In genomic region chr16:74667215-74667765, GRCh38 we compare ENCODE assay signal across 8 cellular contexts. TPM values are rescaled to one million over a fixed set of nuclear protein-coding genes. Genes with fewer than 3 reads are reported as not detected.
DNase-seq lines count a peak whose midpoint lies in the region; ATAC-seq and TF ChIP-seq lines count a peak whose summit lies in the region.

No MANE protein-coding gene starts in this region.

- TF ChIP-seq CTCF in PC-9 (conservative IDR thresholded peaks at IDR 0.05) (no peak), astrocyte of the cerebellum (IDR thresholded peaks at IDR 0.05; ENCODE audit: low read depth, low read length, missing control alignments) (no peak)

- CTCF ChIA-PET in PC-9 (lab: Charles Lee), result interaction anchor here (0.6 to 1.2 kb wide), 3 partner anchors 146 to 356 kb away, joined by 3 to 4 read pairs (median 3); no protein-coding TSS in a partner anchor

- H3K27me3 ChIP-seq in PC-9 (ENCODE audit: insufficient read depth, low read depth) (no peaks in the 10 kb centered on the region), iPS-20b (ENCODE audit: insufficient read depth, low read length) (no peaks in the 10 kb centered on the region; the same call in 1 of the 2 replicates), skeletal muscle tissue (ENCODE audit: control insufficient read depth in 3 of 3, insufficient read depth in 3 of 3, low read length in 3 of 3) (no peaks in the 10 kb centered on the region)

- H3K4me1 ChIP-seq in PC-9 (replicated peaks; ENCODE audit: insufficient read depth) (peaks cover 8% of the 10 kb centered on the region; the same call in 1 of the 2 replicates), iPS-20b (ENCODE audit: insufficient read depth, low read length) (no peaks in the 10 kb centered on the region; the same call in 1 of the 2 replicates), skeletal muscle tissue (ENCODE audit: control insufficient read depth in 3 of 3, insufficient read depth in 3 of 3, low read length in 3 of 3) (peaks cover 0 to 11% (median 5%) of the 10 kb centered on the region in 3 donors)

- no peaks in the 10 kb centered on the region; the same call in 1 of the 2 replicates for H3F3A ChIP-seq in PC-9 (ENCODE audit: insufficient read depth, low read depth)

- peak overlapping the region; percentile 78 for H3K4me2 ChIP-seq in PC-9

- H3K36me3 ChIP-seq in PC-9 (ENCODE audit: low read depth) (peaks cover 19% of the 10 kb centered on the region), iPS-20b (ENCODE audit: insufficient read depth, low read depth, low read length) (peaks cover 31% of the 10 kb centered on the region), skeletal muscle tissue (ENCODE audit: control insufficient read depth in 3 of 3, insufficient read depth in 3 of 3, low read length in 3 of 3) (peaks cover 9 to 20% (median 17%) of the 10 kb centered on the region in 3 donors)

- in situ Hi-C loops in astrocyte of the cerebellum (cut with HindIII; ENCODE audit: low sequenced_read_pairs), result no loop called here

- H3K4me3 ChIP-seq in PC-9 (peak overlapping the region; percentile 75), astrocyte of the cerebellum (ENCODE audit: low read depth, low read length) (peak overlapping the region; percentile 78), iPS-20b (ENCODE audit: low read length) (peak overlapping the region; percentile 86), skeletal muscle tissue (ENCODE audit: low read length in 3 of 3) (peak overlapping the region; percentile 72 to 97 (median 80))

- peak overlapping the region; percentile 93; the same call in 1 of the 2 replicates for H3K9ac ChIP-seq in iPS-20b (ENCODE audit: low read depth, low read length)
- H3K9ac ChIP-seq in skeletal muscle tissue (ENCODE audit: low read depth in 1 of 3, low read length in 3 of 3), result peak overlapping the region; percentile 80 to 91 (median 80)

- H3K9me3 ChIP-seq in PC-9 (ENCODE audit: insufficient read depth, low read depth) (no peaks in the 10 kb centered on the region), iPS-20b (ENCODE audit: insufficient read depth, low read depth, low read length) (peaks cover 11% of the 10 kb centered on the region; the same call in 1 of the 2 replicates), skeletal muscle tissue (ENCODE audit: control insufficient read depth in 3 of 3, low read length in 3 of 3) (no peaks in the 10 kb centered on the region)

- H3K79me2 ChIP-seq in PC-9 (ENCODE audit: low read depth), result peaks cover 43% of the 10 kb centered on the region

- BruUV-seq in PC-9 (replicated peaks; lab: Mats Ljungman, UMichigan), result TSS peak; percentile 81

- intact Hi-C loops in PC-9 (cut with micrococcal nuclease; ENCODE audit: unreplicated experiment), result no loop called here

- peak; percentile 39 for DNase-seq in activated CD4-positive, CD25-positive, alpha-beta regulatory T cell treated with anti-CD3 and anti-CD28 coated beads, Interleukin-2, amount 50 U/mL, for 72 hours
- peak in 1 of 2 experiments; percentile 36 for DNase-seq in PC-9
- DNase-seq in astrocyte of the cerebellum (ENCODE audit: low read depth), result no peak
- no peak for DNase-seq in KG1 (lab: John Stamatoyannopoulos, UW)
- DNase-seq in kidney glomerular epithelial cell (lab: John Stamatoyannopoulos, UW), result no peak

- POLR2A ChIA-PET in PC-9 (lab: Charles Lee; ENCODE audit: unreplicated experiment), result interaction anchor here (0.6 to 1.0 kb wide), 9 partner anchors 8 to 956 kb away, joined by 3 to 40 read pairs (median 5); partner anchors contain the start of genes ADAT1 and FA2H

- H3K9me2 ChIP-seq in PC-9 (ENCODE audit: insufficient read depth), result no peaks in the 10 kb centered on the region

- peak overlapping the region; percentile 25 for H3K27ac ChIP-seq in PC-9
- H3K27ac ChIP-seq in iPS-20b (ENCODE audit: low read length), result peak overlapping the region; percentile 14
- peak overlapping the region; percentile 74 for H3K27ac ChIP-seq in skeletal muscle tissue (ENCODE audit: low read depth, low read length)

- peaks cover 11% of the 10 kb centered on the region; the same call in 1 of the 2 replicates for H4K20me1 ChIP-seq in PC-9 (ENCODE audit: insufficient read depth)

- H2AFZ ChIP-seq in PC-9, result peak overlapping the region; percentile 88

- no peak for ATAC-seq in activated CD4-positive, CD25-positive, alpha-beta regulatory T cell treated with anti-CD3 and anti-CD28 coated beads, Interleukin-2, amount 50 U/mL, for 24 hours

RNA-seq across cellular contexts. Expression of gene RFWD3, which starts 0.6 kb away (rescaled TPM):
- total RNA-seq in PC-9 (2021), result 49.5 and 58.0 TPM in 2 replicates
- 17.7 TPM for total RNA-seq in skeletal muscle tissue

RNA-seq across cellular contexts. Expression of gene MLKL, which starts 33.4 kb away (rescaled TPM):
- total RNA-seq in PC-9 (2021) (6.8 and 11.2 TPM in 2 replicates), skeletal muscle tissue (3.7 TPM)

Comparison
In these comparisons a context has a peak if more than half of its experiments do, and no peak if none do; other contexts are left out.
1. H3K27ac ChIP-seq: peak in every context shown above with its lines; median percentile 74 in skeletal muscle tissue; 25 in PC-9; 14 in iPS-20b.